Comparison of ENCODE assay signal across 28 cellular contexts in genomic region chr11:125233736-125234275, GRCh38.
"Had no signal": no experiment of that assay in that cellular context is flagged by ENCODE, and none has a peak within 500 bp of the region (broad histone marks: within the 10 kb centered on the region; RNA-seq: fewer than 3 reads in every experiment).

No MANE protein-coding gene starts in this region.

- DNase-seq: activated CD4-positive, alpha-beta memory T cell treated with anti-CD3 and anti-CD28 coated beads for 36 hours; activated CD4-positive, alpha-beta T cell treated with anti-CD3 and anti-CD28 coated beads, Interleukin-2, amount 10 ng/mL, durations not matched to agents 24 days and 14 days; activated CD4-positive, CD25-positive, alpha-beta regulatory T cell treated with anti-CD3 and anti-CD28 coated beads, Interleukin-2, amount 50 U/mL, for 72 hours; activated CD8-positive, alpha-beta memory T cell treated with anti-CD3 and anti-CD28 coated beads, Interleukin-2, amount 50 U/mL, for 4 hours; activated gamma-delta T cell treated with Interleukin-2 at 50 U/mL for 16 hours; activated naive CD4-positive, alpha-beta T cell treated with anti-CD3 and anti-CD28 coated beads, Interleukin-2, amount 50 U/mL, for 16 hours; activated T-cell treated with anti-CD3 and anti-CD28 coated beads, Interleukin-2, amount 50 U/mL, for 1 hour; amniotic stem cell; dermis blood vessel endothelial cell; effector CD4-positive, alpha-beta T cell; esophagus squamous epithelium; foreskin melanocyte; heart right ventricle; left ventricle myocardium superior; mucosa of descending colon; nucleus accumbens; pancreas; stimulated activated CD4-positive, alpha-beta T cell treated with anti-CD3 and anti-CD28 coated beads, Interleukin-15, amount 100 ng/mL, for 24 hours; stimulated activated naive CD4-positive, alpha-beta T cell; T-helper 9 cell; transverse colon; WERI-Rb-1 had no signal

- H3K27ac ChIP-seq: epithelial cell of prostate, esophagus squamous epithelium, heart right ventricle, pancreas, right atrium auricular region, suprapubic skin, transverse colon, WERI-Rb-1 had no signal

- H3K27me3 ChIP-seq: esophagus squamous epithelium, heart right ventricle, pancreas, right atrium auricular region, transverse colon had no signal

- H3K4me1 Mint-ChIP-seq: activated CD4-positive, alpha-beta T cell treated with anti-CD3 and anti-CD28 coated beads, Interleukin-2, amount 10 ng/mL, durations not matched to agents 24 days and 14 days; activated T-helper 17 cell treated with anti-CD3 and anti-CD28 coated beads, Interleukin-2, amount 50 U/mL, for 72 hours had no signal

- H3K9me3 ChIP-seq: mucosa of descending colon, pancreas, suprapubic skin, transverse colon had no signal

- H3K27ac Mint-ChIP-seq: activated CD4-positive, alpha-beta memory T cell treated with anti-CD3 and anti-CD28 coated beads for 36 hours; activated CD4-positive, alpha-beta T cell treated with anti-CD3 and anti-CD28 coated beads, Interleukin-2, amount 10 ng/mL, durations not matched to agents 24 days and 14 days; activated T-helper 17 cell treated with anti-CD3 and anti-CD28 coated beads, Interleukin-2, amount 50 U/mL, for 72 hours; natural killer cell treated with Interleukin-12 subunit alpha and Interleukin-12 subunit beta and Interleukin-15 and Interleukin-18, amount 100 ng/mL, for 72 hours; T-helper 1 cell treated with Interleukin-12 subunit alpha and Interleukin-12 subunit beta and Interleukin-4 antibody, amounts not matched to agents 30 μg/mL and 1 μg/mL, for 36 hours had no signal

- H3K36me3 ChIP-seq: esophagus squamous epithelium, pancreas, right atrium auricular region, suprapubic skin, transverse colon, WERI-Rb-1 had no signal

- H3K4me3 ChIP-seq: esophagus squamous epithelium, heart right ventricle, mucosa of descending colon, pancreas, right atrium auricular region, suprapubic skin, transverse colon had no signal

- H3K9me3 Mint-ChIP-seq: activated CD4-positive, alpha-beta memory T cell treated with anti-CD3 and anti-CD28 coated beads for 36 hours; activated CD4-positive, alpha-beta T cell treated with anti-CD3 and anti-CD28 coated beads, Interleukin-2, amount 10 ng/mL, durations not matched to agents 24 days and 14 days; activated T-helper 17 cell treated with anti-CD3 and anti-CD28 coated beads, Interleukin-2, amount 50 U/mL, for 72 hours; natural killer cell treated with Interleukin-12 subunit alpha and Interleukin-12 subunit beta and Interleukin-15 and Interleukin-18, amount 100 ng/mL, for 72 hours; T-helper 1 cell treated with Interleukin-12 subunit alpha and Interleukin-12 subunit beta and Interleukin-4 antibody, amounts not matched to agents 30 μg/mL and 1 μg/mL, for 36 hours had no signal

- H3K4me1 ChIP-seq: esophagus squamous epithelium, pancreas, right atrium auricular region, suprapubic skin, transverse colon had no signal

- H3K36me3 Mint-ChIP-seq: activated CD4-positive, alpha-beta memory T cell treated with anti-CD3 and anti-CD28 coated beads for 36 hours; natural killer cell treated with Interleukin-12 subunit alpha and Interleukin-12 subunit beta and Interleukin-15 and Interleukin-18, amount 100 ng/mL, for 72 hours had no signal

- H3K4me3 Mint-ChIP-seq: activated CD4-positive, alpha-beta memory T cell treated with anti-CD3 and anti-CD28 coated beads for 36 hours; activated CD4-positive, alpha-beta T cell treated with anti-CD3 and anti-CD28 coated beads, Interleukin-2, amount 10 ng/mL, durations not matched to agents 24 days and 14 days; activated T-helper 17 cell treated with anti-CD3 and anti-CD28 coated beads, Interleukin-2, amount 50 U/mL, for 72 hours; natural killer cell treated with Interleukin-12 subunit alpha and Interleukin-12 subunit beta and Interleukin-15 and Interleukin-18, amount 100 ng/mL, for 72 hours; T-helper 1 cell treated with Interleukin-12 subunit alpha and Interleukin-12 subunit beta and Interleukin-4 antibody, amounts not matched to agents 30 μg/mL and 1 μg/mL, for 36 hours had no signal

- ATAC-seq: activated T-helper 17 cell treated with anti-CD3 and anti-CD28 coated beads, Interleukin-2, amount 50 U/mL, for 72 hours; heart right ventricle; left ventricle myocardium superior; mucosa of descending colon; natural killer cell treated with Interleukin-12 subunit alpha and Interleukin-12 subunit beta and Interleukin-15 and Interleukin-18, amount 100 ng/mL, for 72 hours; pancreas had no signal
